8 cellular contexts compared by ENCODE assay signal in the genomic region with DNA sequence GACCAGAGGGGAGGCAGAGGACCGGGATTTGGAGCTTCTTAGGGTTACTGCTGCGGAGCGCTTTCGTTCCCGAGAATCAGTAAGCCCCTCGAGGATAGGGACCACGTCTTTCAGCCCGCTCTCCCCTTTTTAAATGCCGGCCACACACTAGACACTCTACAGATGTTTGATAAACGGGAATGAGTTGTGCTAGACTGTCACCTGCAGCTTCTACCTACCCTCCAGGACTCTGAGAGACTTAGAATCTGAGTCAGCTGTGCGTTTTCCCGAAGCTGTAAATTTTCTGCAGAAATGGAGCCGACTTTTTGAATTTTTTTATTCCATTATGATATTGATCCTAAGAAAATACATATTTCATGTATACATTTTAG. TPM values are rescaled to one million over a fixed set of nuclear protein-coding genes. Genes with fewer than 3 reads are reported as not detected.
DNase-seq lines count a peak whose midpoint lies in the region; ATAC-seq, FAIRE-seq and TF ChIP-seq lines count a peak whose summit lies in the region.

No MANE protein-coding gene starts in this region.

- DNase-seq in NCI-H1092 treated with DMSO at 0.1 percent for 48 hours (lab: John Stamatoyannopoulos, UW) (peak; percentile 84), NCI-H1092 (lab: John Stamatoyannopoulos, UW) (no peak), HFFc6 (no peak), Panc1 (ENCODE audit: low read depth, low spot score) (no peak), fibroblast of pulmonary artery (ENCODE audit: low read depth) (no peak), small intestine (no peak), AML-193 (lab: John Stamatoyannopoulos, UW) (no peak)
- DNase-seq in activated CD4-positive, alpha-beta T cell treated with anti-CD3 and anti-CD28 coated beads for 1 hour = no peak

- no peaks in the 10 kb centered on the region for H3K4me1 ChIP-seq in Panc1 (ENCODE audit: control insufficient read depth, insufficient read depth, low read length)
- peaks cover 0 to 3% of the 10 kb centered on the region in 2 donors for H3K4me1 ChIP-seq in small intestine (ENCODE audit: control insufficient read depth in 2 of 2, insufficient read depth in 1 of 2, low read depth in 1 of 2, low read length in 1 of 2)

- H3K4me3 ChIP-seq in Panc1 (ENCODE audit: low read depth in 2 of 2, low read length in 2 of 2) (peak overlapping the region; percentile 62 to 76), fibroblast of pulmonary artery (replicated peaks; ENCODE audit: low read depth, low read length) (peak overlapping the region; percentile 88), small intestine (ENCODE audit: low read depth in 1 of 2, low read length in 2 of 2) (peak overlapping the region; percentile 30 to 64)

- no peaks in the 10 kb centered on the region for H3K27me3 ChIP-seq in Panc1 (ENCODE audit: control insufficient read depth, insufficient read depth, low read length)
- no peaks in the 10 kb centered on the region for H3K27me3 ChIP-seq in small intestine (ENCODE audit: control insufficient read depth in 2 of 2, insufficient read depth in 2 of 2, low read length in 2 of 2)

- in situ Hi-C loops in Panc1 (cut with HindIII; ENCODE audit: low pct_unique_long_range_greater_than_20kb, low sequenced_read_pairs) = no loop called here

- whole genome bisulfite sequencing in small intestine, 3 donors = 0 to 2% (median 1%) methylated on average over 13 of the region's 13 CpGs

- H3K27ac Mint-ChIP-seq in HFFc6 = peak overlapping the region; percentile 59

- H3K9me3 ChIP-seq in Panc1 (ENCODE audit: control insufficient read depth, insufficient read depth, low read depth, low read length) (no peaks in the 10 kb centered on the region), small intestine (ENCODE audit: control insufficient read depth, low read depth) (no peaks in the 10 kb centered on the region)

- no peaks in the 10 kb centered on the region for H3K9me3 Mint-ChIP-seq in HFFc6

- peaks cover 8% of the 10 kb centered on the region; the same call in 1 of the 2 replicates for H3K4me1 Mint-ChIP-seq in HFFc6 (ENCODE audit: low read depth)

- no peak for ATAC-seq in Panc1

- POLR2A ChIA-PET in Panc1 (lab: Charles Lee) = no interaction called here

- intact Hi-C loops in Panc1 (cut with micrococcal nuclease; ENCODE audit: unreplicated experiment) = no loop called here

- TF ChIP-seq CTCF in HFFc6 (IDR thresholded peaks at IDR 0.05) = no peak
- TF ChIP-seq CTCF in Panc1 (IDR thresholded peaks at IDR 0.05) = no peak
- no peak for TF ChIP-seq CTCF in fibroblast of pulmonary artery (IDR thresholded peaks at IDR 0.05; ENCODE audit: low read length, missing control alignments)

- H3K27me3 Mint-ChIP-seq in HFFc6 (ENCODE audit: insufficient read depth) = peaks cover 4% of the 10 kb centered on the region

- H3K27ac ChIP-seq in Panc1 (ENCODE audit: low read length) (peak overlapping the region; percentile 66; the same call in 1 of the 2 replicates), small intestine (ENCODE audit: low read depth in 1 of 2, low read length in 1 of 2) (peak overlapping the region in 1 of 2 donors; percentile 76)

- H3K36me3 Mint-ChIP-seq in HFFc6 (ENCODE audit: low read depth) = no peaks in the 10 kb centered on the region

- no TSS peak for BruUV-seq in Panc1 (replicated peaks; lab: Mats Ljungman, UMichigan)

- no peak for FAIRE-seq in small intestine (lab: Jason Lieb, UNC)

- CTCF ChIA-PET in Panc1 (lab: Charles Lee) = no interaction called here

- H3K36me3 ChIP-seq in Panc1 (ENCODE audit: control insufficient read depth, insufficient read depth, low read length) (no peaks in the 10 kb centered on the region), small intestine (ENCODE audit: control insufficient read depth in 2 of 2, insufficient read depth in 2 of 2, low read length in 2 of 2) (no peaks in the 10 kb centered on the region)

- H3K4me3 Mint-ChIP-seq in HFFc6 = peak overlapping the region; percentile 88

RNA-seq across cellular contexts. Expression of a gene that starts 0.7 kb away (rescaled TPM):
- total RNA-seq in HFFc6 (2021; fragmentation: NEBNext Ultra II Directional; extraction: Animal tissue kit (Norgen Biotek cat#: 25700)) = under 1 TPM; 0.48 to 0.86 (median 0.57) TPM
- 1.5 TPM for total RNA-seq in Panc1 (2021; ENCODE audit: unreplicated experiment)
- polyA plus RNA-seq in Panc1 (2012; ENCODE audit: insufficient read length) = 0.61 TPM
- polyA plus RNA-seq in small intestine = 1 to 10 TPM in 1 of 3 donors, under 1 TPM in 2; 0.27 to 1.4 (median 0.45) TPM

RNA-seq across cellular contexts. Expression of a gene that starts 42.7 kb away (rescaled TPM):
- total RNA-seq in HFFc6 (2021; fragmentation: NEBNext Ultra II Directional; extraction: Animal tissue kit (Norgen Biotek cat#: 25700)) = 10 to 100 TPM; 32.6 to 56.7 (median 48.5) TPM
- total RNA-seq in Panc1 (2021; ENCODE audit: unreplicated experiment) = 30.4 TPM
- polyA plus RNA-seq in Panc1 (2012; ENCODE audit: insufficient read length) = 28.8 TPM
- 10 to 100 TPM; 10.1 to 31.1 (median 19.5) TPM for polyA plus RNA-seq in small intestine
